ENCODE assay signal across 21 cellular contexts in genomic region chr3:183317886-183318845, GRCh38.
DNase-seq lines count a peak whose midpoint lies in the region; ATAC-seq and TF ChIP-seq lines count a peak whose summit lies in the region.
"Had no signal": no experiment of that assay in that cellular context is flagged by ENCODE, and none has a peak within 500 bp of the region (broad histone marks: within the 10 kb centered on the region; RNA-seq: fewer than 3 reads in every experiment).

No MANE protein-coding gene starts in this region.

- H2AFZ ChIP-seq in osteoblast (ENCODE audit: low read length) = no peak overlapping the region

- no peaks in the 10 kb centered on the region for H3K36me3 Mint-ChIP-seq in WTC11
- H3K36me3 Mint-ChIP-seq: mesothelial cell of epicardium had no signal

- peak overlapping the region; percentile 1 for H3K4me2 ChIP-seq in osteoblast (ENCODE audit: insufficient read depth, low read length)

- peaks cover 9% of the 10 kb centered on the region; the same call in 1 of the 2 replicates for H3K4me1 Mint-ChIP-seq in WTC11

- no peaks in the 10 kb centered on the region for H3K79me2 ChIP-seq in osteoblast (ENCODE audit: insufficient read depth, low read length)

- no peaks in the 10 kb centered on the region for H3K9me3 ChIP-seq in osteoblast (ENCODE audit: low read depth, low read length)
- H3K9me3 ChIP-seq: esophagus muscularis mucosa, right lobe of liver, upper lobe of right lung had no signal

- H4K20me1 ChIP-seq in osteoblast (ENCODE audit: insufficient read depth, low read length) = no peaks in the 10 kb centered on the region

- peaks cover 3% of the 10 kb centered on the region for H3K4me1 ChIP-seq in osteoblast (ENCODE audit: insufficient read depth, low read length)
- H3K4me1 ChIP-seq: esophagus muscularis mucosa, right lobe of liver, upper lobe of right lung had no signal

- H3K27ac ChIP-seq in osteoblast (ENCODE audit: low read depth, low read length) = no peak overlapping the region
- H3K27ac ChIP-seq: esophagus muscularis mucosa, right lobe of liver, upper lobe of right lung had no signal

- TF ChIP-seq CTCF in WTC11 (IDR thresholded peaks at IDR 0.05) = no peak
- no peak for TF ChIP-seq CTCF in osteoblast (IDR thresholded peaks at IDR 0.05; ENCODE audit: extremely low read depth, low read depth, low read length)

- CTCF ChIA-PET in WTC11 (lab: Charles Lee) = no interaction called here

- peak overlapping the region; percentile 68; the same call in 1 of the 2 replicates for H3K27ac Mint-ChIP-seq in WTC11
- H3K27ac Mint-ChIP-seq: dendritic cell treated with granulocyte-macrophage colony-stimulating factor and Interleukin-4, amounts not matched to agents 40 ng/mL and 50 ng/mL, for 4 days; HFFc6; mesothelial cell of epicardium; stimulated activated naive CD8-positive, alpha-beta T cell treated with anti-CD3 and anti-CD28 coated beads, Interleukin-15, amount 100 ng/mL, for 72 hours had no signal

- no peaks in the 10 kb centered on the region for H3K9me3 Mint-ChIP-seq in WTC11
- H3K9me3 Mint-ChIP-seq: dendritic cell treated with granulocyte-macrophage colony-stimulating factor and Interleukin-4, amounts not matched to agents 40 ng/mL and 50 ng/mL, for 4 days; HFFc6; mesothelial cell of epicardium; stimulated activated naive CD8-positive, alpha-beta T cell treated with anti-CD3 and anti-CD28 coated beads, Interleukin-15, amount 100 ng/mL, for 72 hours had no signal

- H3K4me3 ChIP-seq in osteoblast (ENCODE audit: insufficient read depth, low read length) = no peak overlapping the region
- H3K4me3 ChIP-seq: esophagus muscularis mucosa, right lobe of liver, upper lobe of right lung had no signal

- no peak overlapping the region for H3K4me3 Mint-ChIP-seq in WTC11
- H3K4me3 Mint-ChIP-seq: CD4-positive, CD25-positive, alpha-beta regulatory T cell; dendritic cell treated with granulocyte-macrophage colony-stimulating factor and Interleukin-4, amounts not matched to agents 40 ng/mL and 50 ng/mL, for 4 days; HFFc6; mesothelial cell of epicardium had no signal

- no peaks in the 10 kb centered on the region for H3K27me3 ChIP-seq in osteoblast (ENCODE audit: insufficient read depth, low read length)
- H3K27me3 ChIP-seq: esophagus muscularis mucosa, right lobe of liver, upper lobe of right lung had no signal

- DNase-seq in SIG-M5 treated with dmso at 0.1 percent for 504 hours (lab: John Stamatoyannopoulos, UW; ENCODE audit: unreplicated experiment) = peak; percentile 27
- DNase-seq in SIG-M5 (lab: John Stamatoyannopoulos, UW) = no peak
- no peak for DNase-seq in WTC11 (ENCODE audit: low spot score)
- DNase-seq in fibroblast of gingiva (ENCODE audit: low read depth) = peak; percentile 44
- DNase-seq in osteoblast (ENCODE audit: insufficient read length, low spot score, missing footprints) = no peak
- DNase-seq in HK-2 (ENCODE audit: unreplicated experiment) = no peak
- DNase-seq in mucosa of gallbladder (ENCODE audit: low spot score) = no peak
- DNase-seq: activated CD4-positive, CD25-positive, alpha-beta regulatory T cell treated with anti-CD3 and anti-CD28 coated beads, Interleukin-2, amount 50 U/mL, for 72 hours; CD4-positive, CD25-positive, alpha-beta regulatory T cell; HFFc6; hippocampal formation; NCI-H187; nucleus accumbens; right lobe of liver; SHP77; stimulated activated naive CD8-positive, alpha-beta T cell treated with anti-CD3 and anti-CD28 coated beads, Interleukin-15, amount 100 ng/mL, for 72 hours; upper lobe of right lung had no signal

- POLR2A ChIA-PET in WTC11 (lab: Charles Lee) = no interaction called here

- no peak for ATAC-seq in WTC11
- ATAC-seq in HG03025 (IDR thresholded peaks at IDR 0.05; ENCODE audit: low FRiP score, unreplicated experiment) = no peak
- ATAC-seq: stimulated activated naive CD8-positive, alpha-beta T cell treated with anti-CD3 and anti-CD28 coated beads, Interleukin-15, amount 100 ng/mL, for 72 hours; upper lobe of right lung had no signal

- no peaks in the 10 kb centered on the region for H3K27me3 Mint-ChIP-seq in WTC11 (ENCODE audit: low read depth)
- H3K27me3 Mint-ChIP-seq: CD4-positive, CD25-positive, alpha-beta regulatory T cell; dendritic cell treated with granulocyte-macrophage colony-stimulating factor and Interleukin-4, amounts not matched to agents 40 ng/mL and 50 ng/mL, for 4 days; stimulated activated naive CD8-positive, alpha-beta T cell treated with anti-CD3 and anti-CD28 coated beads, Interleukin-15, amount 100 ng/mL, for 72 hours had no signal

- H3K36me3 ChIP-seq in osteoblast (ENCODE audit: insufficient read depth, low read length) = no peaks in the 10 kb centered on the region
- H3K36me3 ChIP-seq: esophagus muscularis mucosa, right lobe of liver, upper lobe of right lung had no signal

TF ChIP-seq in WTC11, 78 proteins besides CTCF, POLR2A, EP300 and RAD21:
- TF ChIP-seq TEAD4 (CRISPR knock-in tag; IDR thresholded peaks at IDR 0.05) = no peak
- TF ChIP-seq, protein P1, sequence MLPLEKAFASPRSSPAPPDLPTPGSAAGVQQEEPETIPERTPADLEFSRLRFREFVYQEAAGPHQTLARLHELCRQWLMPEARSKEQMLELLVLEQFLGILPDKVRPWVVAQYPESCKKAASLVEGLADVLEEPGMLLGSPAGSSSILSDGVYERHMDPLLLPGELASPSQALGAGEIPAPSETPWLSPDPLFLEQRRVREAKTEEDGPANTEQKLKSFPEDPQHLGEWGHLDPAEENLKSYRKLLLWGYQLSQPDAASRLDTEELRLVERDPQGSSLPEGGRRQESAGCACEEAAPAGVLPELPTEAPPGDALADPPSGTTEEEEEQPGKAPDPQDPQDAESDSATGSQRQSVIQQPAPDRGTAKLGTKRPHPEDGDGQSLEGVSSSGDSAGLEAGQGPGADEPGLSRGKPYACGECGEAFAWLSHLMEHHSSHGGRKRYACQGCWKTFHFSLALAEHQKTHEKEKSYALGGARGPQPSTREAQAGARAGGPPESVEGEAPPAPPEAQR (CRISPR knock-in tag; IDR thresholded peaks at IDR 0.05) = no peak
- no peak for TF ChIP-seq GTF2I (CRISPR knock-in tag; conservative IDR thresholded peaks at IDR 0.05)
- no peak for TF ChIP-seq ZNF281 (CRISPR knock-in tag; IDR thresholded peaks at IDR 0.05)
- no peak for TF ChIP-seq ZNF671 (CRISPR knock-in tag; IDR thresholded peaks at IDR 0.05)
- no peak for TF ChIP-seq RORB (CRISPR knock-in tag; IDR thresholded peaks at IDR 0.05)
- no peak for TF ChIP-seq MXD4 (CRISPR knock-in tag; IDR thresholded peaks at IDR 0.05; ENCODE audit: borderline replicate concordance)
- TF ChIP-seq ETV6 (CRISPR knock-in tag; IDR thresholded peaks at IDR 0.05) = no peak
- TF ChIP-seq, protein P2, sequence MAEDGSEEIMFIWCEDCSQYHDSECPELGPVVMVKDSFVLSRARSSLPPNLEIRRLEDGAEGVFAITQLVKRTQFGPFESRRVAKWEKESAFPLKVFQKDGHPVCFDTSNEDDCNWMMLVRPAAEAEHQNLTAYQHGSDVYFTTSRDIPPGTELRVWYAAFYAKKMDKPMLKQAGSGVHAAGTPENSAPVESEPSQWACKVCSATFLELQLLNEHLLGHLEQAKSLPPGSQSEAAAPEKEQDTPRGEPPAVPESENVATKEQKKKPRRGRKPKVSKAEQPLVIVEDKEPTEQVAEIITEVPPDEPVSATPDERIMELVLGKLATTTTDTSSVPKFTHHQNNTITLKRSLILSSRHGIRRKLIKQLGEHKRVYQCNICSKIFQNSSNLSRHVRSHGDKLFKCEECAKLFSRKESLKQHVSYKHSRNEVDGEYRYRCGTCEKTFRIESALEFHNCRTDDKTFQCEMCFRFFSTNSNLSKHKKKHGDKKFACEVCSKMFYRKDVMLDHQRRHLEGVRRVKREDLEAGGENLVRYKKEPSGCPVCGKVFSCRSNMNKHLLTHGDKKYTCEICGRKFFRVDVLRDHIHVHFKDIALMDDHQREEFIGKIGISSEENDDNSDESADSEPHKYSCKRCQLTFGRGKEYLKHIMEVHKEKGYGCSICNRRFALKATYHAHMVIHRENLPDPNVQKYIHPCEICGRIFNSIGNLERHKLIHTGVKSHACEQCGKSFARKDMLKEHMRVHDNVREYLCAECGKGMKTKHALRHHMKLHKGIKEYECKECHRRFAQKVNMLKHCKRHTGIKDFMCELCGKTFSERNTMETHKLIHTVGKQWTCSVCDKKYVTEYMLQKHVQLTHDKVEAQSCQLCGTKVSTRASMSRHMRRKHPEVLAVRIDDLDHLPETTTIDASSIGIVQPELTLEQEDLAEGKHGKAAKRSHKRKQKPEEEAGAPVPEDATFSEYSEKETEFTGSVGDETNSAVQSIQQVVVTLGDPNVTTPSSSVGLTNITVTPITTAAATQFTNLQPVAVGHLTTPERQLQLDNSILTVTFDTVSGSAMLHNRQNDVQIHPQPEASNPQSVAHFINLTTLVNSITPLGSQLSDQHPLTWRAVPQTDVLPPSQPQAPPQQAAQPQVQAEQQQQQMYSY (CRISPR knock-in tag; IDR thresholded peaks at IDR 0.05) = no peak
- TF ChIP-seq ZNF138 (CRISPR knock-in tag; conservative IDR thresholded peaks at IDR 0.05) = no peak
- TF ChIP-seq, protein P3, sequence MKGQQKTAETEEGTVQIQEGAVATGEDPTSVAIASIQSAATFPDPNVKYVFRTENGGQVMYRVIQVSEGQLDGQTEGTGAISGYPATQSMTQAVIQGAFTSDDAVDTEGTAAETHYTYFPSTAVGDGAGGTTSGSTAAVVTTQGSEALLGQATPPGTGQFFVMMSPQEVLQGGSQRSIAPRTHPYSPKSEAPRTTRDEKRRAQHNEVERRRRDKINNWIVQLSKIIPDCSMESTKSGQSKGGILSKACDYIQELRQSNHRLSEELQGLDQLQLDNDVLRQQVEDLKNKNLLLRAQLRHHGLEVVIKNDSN (CRISPR knock-in tag; IDR thresholded peaks at IDR 0.05) = no peak
- no peak for TF ChIP-seq HMGA2 (CRISPR knock-in tag; IDR thresholded peaks at IDR 0.05)

Comparison
In these comparisons a context has a peak if more than half of its experiments do, and no peak if none do; other contexts are left out.
1. DNase-seq: peak in SIG-M5 treated with dmso at 0.1 percent for 504 hours (single experiment) and fibroblast of gingiva (single experiment); none in SIG-M5 (single experiment), WTC11 (single experiment), osteoblast (single experiment), HK-2 (single experiment) and mucosa of gallbladder (single experiment).